8 cellular contexts compared by ENCODE assay signal in the genomic region with DNA sequence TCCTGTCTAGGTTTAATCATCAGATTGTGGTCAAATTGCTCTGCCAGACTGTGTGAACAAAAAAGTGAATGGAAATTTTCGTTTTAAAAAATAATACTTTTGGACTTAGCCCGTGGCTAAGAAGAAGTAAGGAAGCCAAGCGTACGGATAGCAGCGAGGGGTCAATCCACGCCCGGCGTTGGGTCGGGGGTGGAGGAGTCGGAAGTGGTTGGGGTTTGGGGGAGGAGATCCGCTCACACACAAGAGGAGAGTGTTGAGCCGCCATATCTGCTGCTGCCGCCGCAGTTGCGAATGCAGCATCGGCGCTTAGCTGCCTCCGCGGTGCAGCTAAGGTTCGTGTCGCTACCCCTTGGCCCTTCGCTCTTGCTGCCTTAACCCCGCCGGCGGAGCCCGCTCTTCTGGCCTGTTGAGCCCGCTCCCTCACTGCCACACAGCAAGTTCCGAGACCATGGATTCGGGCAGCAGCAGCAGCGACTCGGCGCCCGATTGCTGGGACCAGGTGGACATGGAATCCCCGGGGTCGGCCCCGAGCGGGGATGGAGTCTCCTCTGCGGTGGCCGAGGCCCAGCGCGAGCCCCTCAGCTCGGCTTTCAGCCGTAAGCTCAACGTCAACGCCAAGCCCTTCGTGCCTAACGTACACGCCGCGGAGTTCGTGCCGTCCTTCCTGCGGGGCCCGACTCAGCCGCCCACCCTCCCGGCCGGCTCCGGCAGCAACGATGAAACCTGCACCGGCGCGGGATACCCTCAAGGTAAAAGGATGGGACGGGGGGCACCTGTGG. TPM values are rescaled to one million over a fixed set of nuclear protein-coding genes. Genes with fewer than 3 reads are reported as not detected.
A peak's percentile ranks its signal among the peaks of the same experiment; 100 is the strongest.
DNase-seq lines count a peak whose midpoint lies in the region; ATAC-seq lines count a peak whose summit lies in the region.

A gene (plus strand): TSS at position 264 of the 779 bp plus-strand sequence. CDS start 185 bp downstream, at position 449.

- H3K4ac ChIP-seq in neuronal stem cell (ENCODE audit: low read length): no peak within 1 kb of the TSS

- no peak within 1 kb of the TSS for H2BK120ac ChIP-seq in neuronal stem cell (ENCODE audit: low read depth, low read length)

- peaks cover 2% of the 10 kb centered on the region for H3K79me1 ChIP-seq in neuronal stem cell (ENCODE audit: low read depth, low read length)

- H2AFZ ChIP-seq in neuronal stem cell (ENCODE audit: low read length): peak within 1 kb of the TSS; percentile 93

- H3K4me2 ChIP-seq in neuronal stem cell (ENCODE audit: insufficient read depth, low read length, poor library complexity, severe bottlenecking): peak within 1 kb of the TSS; percentile 33

- peaks cover 7% of the 10 kb centered on the region for H3K27me3 Mint-ChIP-seq in activated T-helper 2 cell treated with anti-CD3 and anti-CD28 coated beads, Interferon-gamma antibody, Interleukin-2, Interleukin-4, amounts not matched to agents 10 μg/mL and 5 μg/mL and 100 μg/mL, durations not matched to agents 14 hours and 24 hours and 36 hours (ENCODE audit: low read depth)

- peak within 1 kb of the TSS; percentile 91 for H3K23ac ChIP-seq in neuronal stem cell (ENCODE audit: low read depth, low read length, poor library complexity)

- H3K9ac ChIP-seq in neuronal stem cell (ENCODE audit: low read depth, low read length, poor library complexity): peak within 1 kb of the TSS; percentile 90
- peak within 1 kb of the TSS; percentile 5 to 78 (median 67) for H3K9ac ChIP-seq in subcutaneous abdominal adipose tissue (ENCODE audit: low read length in 5 of 5)

- H3K18ac ChIP-seq in neuronal stem cell (ENCODE audit: low read length): peak within 1 kb of the TSS; percentile 96

- peak; percentile 69 for DNase-seq in AG08395 (ENCODE audit: low spot score)
- peak; percentile 6 for DNase-seq in NOMO-1 treated with dmso at 0.1 percent for 144 hours (lab: John Stamatoyannopoulos, UW; ENCODE audit: unreplicated experiment)
- peak; percentile 64 for DNase-seq in activated T-helper 2 cell treated with anti-CD3 and anti-CD28 coated beads, Interferon-gamma antibody, Interleukin-2, Interleukin-4, amounts not matched to agents 10 μg/mL and 5 μg/mL and 100 μg/mL, durations not matched to agents 14 hours and 24 hours and 36 hours (ENCODE audit: low spot score)
- peak; percentile 51 for DNase-seq in foreskin melanocyte
- peak; percentile 9 for DNase-seq in neuronal stem cell (ENCODE audit: low spot score)

- no CpG with 5 or more reads among the region's 63 CpGs for WGBS in neuronal stem cell (ENCODE audit: extremely low coverage in 2 of 2, insufficient read length in 2 of 2, insufficient replicate concordance in 1 of 2), 2 donors

- peak within 1 kb of the TSS; percentile 92 for H4K8ac ChIP-seq in neuronal stem cell (ENCODE audit: low read depth, low read length)

- H3K27me3 ChIP-seq in neuronal stem cell (ENCODE audit: control insufficient read depth in 3 of 3, insufficient read depth in 3 of 3, low read depth in 1 of 3, low read length in 3 of 3) (peaks cover 0 to 16% (median 0%) of the 10 kb centered on the region in 3 experiments), subcutaneous abdominal adipose tissue (ENCODE audit: control insufficient read depth in 5 of 5, insufficient read depth in 4 of 5, low read length in 5 of 5) (peaks cover 0 to 11% (median 5%) of the 10 kb centered on the region in 5 donors)

- peak within 1 kb of the TSS; percentile 22 for H2BK12ac ChIP-seq in neuronal stem cell (ENCODE audit: low read length)

- H3K4me1 Mint-ChIP-seq in activated T-helper 2 cell treated with anti-CD3 and anti-CD28 coated beads, Interferon-gamma antibody, Interleukin-2, Interleukin-4, amounts not matched to agents 10 μg/mL and 5 μg/mL and 100 μg/mL, durations not matched to agents 14 hours and 24 hours and 36 hours (ENCODE audit: low read depth): peaks cover 9% of the 10 kb centered on the region

- H3K4me1 ChIP-seq in neuronal stem cell (ENCODE audit: control insufficient read depth in 2 of 2, insufficient read depth in 1 of 2, low read depth in 1 of 2, low read length in 2 of 2) (peaks cover 0 to 3% of the 10 kb centered on the region in 2 donors), subcutaneous abdominal adipose tissue (ENCODE audit: control insufficient read depth in 5 of 5, insufficient read depth in 5 of 5, low read length in 5 of 5) (peaks cover 2 to 5% (median 4%) of the 10 kb centered on the region in 5 donors)

- H4K91ac ChIP-seq in neuronal stem cell (ENCODE audit: low read depth, low read length, poor library complexity): no peak within 1 kb of the TSS

- peak within 1 kb of the TSS; percentile 91 for H3K4me3 Mint-ChIP-seq in activated T-helper 2 cell treated with anti-CD3 and anti-CD28 coated beads, Interferon-gamma antibody, Interleukin-2, Interleukin-4, amounts not matched to agents 10 μg/mL and 5 μg/mL and 100 μg/mL, durations not matched to agents 14 hours and 24 hours and 36 hours (ENCODE audit: low read depth)

- peaks cover 16% of the 10 kb centered on the region for H3K9me3 Mint-ChIP-seq in activated T-helper 2 cell treated with anti-CD3 and anti-CD28 coated beads, Interferon-gamma antibody, Interleukin-2, Interleukin-4, amounts not matched to agents 10 μg/mL and 5 μg/mL and 100 μg/mL, durations not matched to agents 14 hours and 24 hours and 36 hours

- H3K27ac ChIP-seq in neuronal stem cell (replicated peaks; ENCODE audit: low read length): no peak within 1 kb of the TSS
- H3K27ac ChIP-seq in subcutaneous abdominal adipose tissue (ENCODE audit: low read depth, low read length): no peak within 1 kb of the TSS

- no peaks in the 10 kb centered on the region for H3K9me3 ChIP-seq in neuronal stem cell (replicated peaks in 1 of 2; ENCODE audit: control insufficient read depth in 2 of 2, insufficient read depth in 1 of 2, low read depth in 1 of 2, low read length in 2 of 2)
- peaks cover 0 to 20% (median 0%) of the 10 kb centered on the region in 5 donors for H3K9me3 ChIP-seq in subcutaneous abdominal adipose tissue (ENCODE audit: control insufficient read depth in 5 of 5, low read length in 5 of 5)

- peak within 1 kb of the TSS; percentile 74 for H3K27ac Mint-ChIP-seq in activated T-helper 2 cell treated with anti-CD3 and anti-CD28 coated beads, Interferon-gamma antibody, Interleukin-2, Interleukin-4, amounts not matched to agents 10 μg/mL and 5 μg/mL and 100 μg/mL, durations not matched to agents 14 hours and 24 hours and 36 hours

- no peak within 1 kb of the TSS for H2AK5ac ChIP-seq in neuronal stem cell (ENCODE audit: low read depth, low read length)

- H2BK5ac ChIP-seq in neuronal stem cell (ENCODE audit: low read length): peak within 1 kb of the TSS; percentile 53

- intact Hi-C loops in activated T-helper 2 cell treated with anti-CD3 and anti-CD28 coated beads, Interferon-gamma antibody, Interleukin-2, Interleukin-4, amounts not matched to agents 10 μg/mL and 5 μg/mL and 100 μg/mL, durations not matched to agents 14 hours and 24 hours and 36 hours (cut with micrococcal nuclease): loop anchor here (1.0 kb wide), 2 partner anchors 59 to 150 kb away; a partner anchor contains a TSS

- H3K14ac ChIP-seq in neuronal stem cell (ENCODE audit: low read length): no peak within 1 kb of the TSS

- ATAC-seq in GM18870 (IDR thresholded peaks at IDR 0.05; ENCODE audit: unreplicated experiment) (peak; percentile 79), HG03135 (IDR thresholded peaks at IDR 0.05; ENCODE audit: unreplicated experiment) (peak; percentile 93)

- H2BK15ac ChIP-seq in neuronal stem cell (ENCODE audit: low read length): no peak within 1 kb of the TSS

- peaks cover 36% of the 10 kb centered on the region for H3K36me3 Mint-ChIP-seq in activated T-helper 2 cell treated with anti-CD3 and anti-CD28 coated beads, Interferon-gamma antibody, Interleukin-2, Interleukin-4, amounts not matched to agents 10 μg/mL and 5 μg/mL and 100 μg/mL, durations not matched to agents 14 hours and 24 hours and 36 hours (ENCODE audit: low read depth)

- H3K4me3 ChIP-seq in neuronal stem cell (ENCODE audit: low read length in 2 of 2): peak within 1 kb of the TSS; percentile 91 to 99
- peak within 1 kb of the TSS; percentile 70 to 82 (median 81) for H3K4me3 ChIP-seq in subcutaneous abdominal adipose tissue (ENCODE audit: low read depth in 1 of 5, low read length in 5 of 5)

- H3K36me3 ChIP-seq in neuronal stem cell (replicated peaks in 1 of 2; ENCODE audit: control insufficient read depth in 2 of 2, insufficient read depth in 2 of 2, low read length in 2 of 2) (peaks cover 0 to 23% of the 10 kb centered on the region in 2 donors), subcutaneous abdominal adipose tissue (ENCODE audit: control insufficient read depth in 5 of 5, insufficient read depth in 5 of 5, low read length in 5 of 5) (peaks cover 0 to 2% (median 0%) of the 10 kb centered on the region in 5 donors)

RNA-seq across cellular contexts. Expression of the gene that starts here (rescaled TPM):
- total RNA-seq in activated T-helper 2 cell treated with anti-CD3 and anti-CD28 coated beads, Interferon-gamma antibody, Interleukin-2, Interleukin-4, amounts not matched to agents 10 μg/mL and 5 μg/mL and 100 μg/mL, durations not matched to agents 14 hours and 24 hours and 36 hours: 11.4 and 12.1 TPM in 2 replicates
- polyA plus RNA-seq in neuronal stem cell (2013, experiment 1 of 2): 15.3 TPM
- 16.0 TPM for polyA plus RNA-seq in neuronal stem cell (2013, experiment 2 of 2)

Comparison
In these comparisons a context has a peak if more than half of its experiments do, and no peak if none do; other contexts are left out.
1. DNase-seq: peak in every context shown above with its lines; median percentile 69 in AG08395; 64 in activated T-helper 2 cell treated with anti-CD3 and anti-CD28 coated beads, Interferon-gamma antibody, Interleukin-2, Interleukin-4, amounts not matched to agents 10 μg/mL and 5 μg/mL and 100 μg/mL, durations not matched to agents 14 hours and 24 hours and 36 hours; 51 in foreskin melanocyte; 9 in neuronal stem cell; 6 in NOMO-1 treated with dmso at 0.1 percent for 144 hours.